Comparison of ENCODE assay signal across 23 cellular contexts in the genomic region with DNA sequence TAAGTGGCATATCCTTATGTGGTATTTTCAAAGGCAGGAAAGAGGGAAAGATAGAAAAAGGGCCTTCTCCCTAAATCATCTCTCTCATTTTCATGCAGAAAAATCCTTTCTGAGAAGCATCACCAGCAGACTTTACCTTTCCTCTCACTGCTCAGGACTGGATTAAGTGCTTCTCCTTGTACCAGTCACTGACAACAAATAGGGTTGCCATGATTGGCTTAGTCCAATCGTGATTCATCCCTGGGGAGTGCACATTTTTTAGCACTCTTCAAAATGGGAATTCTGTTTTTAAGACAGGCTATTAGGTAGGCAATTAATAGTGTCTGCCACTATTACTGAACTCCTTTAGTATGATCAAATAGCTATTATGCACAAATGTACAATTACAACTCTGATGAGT.
"Had no signal": no experiment of that assay in that cellular context is flagged by ENCODE, and none has a peak within 500 bp of the region (broad histone marks: within the 10 kb centered on the region; RNA-seq: fewer than 3 reads in every experiment).

No MANE protein-coding gene starts in this region.

- ATAC-seq: activated naive CD8-positive, alpha-beta T cell treated with anti-CD3 and anti-CD28 coated beads, Interleukin-2, amount 50 U/mL, for 24 hours; gastrocnemius medialis; heart left ventricle; left cardiac atrium; lower lobe of right lung; stimulated activated effector memory CD8-positive, alpha-beta T cell treated with anti-CD3 and anti-CD28 coated beads, Interleukin-12 subunit alpha, Interleukin-12 subunit beta, amount 100 ng/mL, for 72 hours; upper lobe of right lung had no signal

- H3K4me1 Mint-ChIP-seq: activated naive CD8-positive, alpha-beta T cell treated with anti-CD3 and anti-CD28 coated beads, Interleukin-2, amount 50 U/mL, for 24 hours; immature natural killer cell; stimulated activated effector memory CD8-positive, alpha-beta T cell treated with anti-CD3 and anti-CD28 coated beads, Interleukin-12 subunit alpha, Interleukin-12 subunit beta, amount 100 ng/mL, for 72 hours had no signal

- H3K9me3 Mint-ChIP-seq: activated naive CD4-positive, alpha-beta T cell treated with anti-CD3 and anti-CD28 coated beads for 36 hours; activated naive CD8-positive, alpha-beta T cell treated with anti-CD3 and anti-CD28 coated beads, Interleukin-2, amount 50 U/mL, for 24 hours; activated T-helper 2 cell treated with anti-CD3 and anti-CD28 coated beads, Interferon-gamma antibody, Interleukin-2, Interleukin-4, amounts not matched to agents 10 μg/mL and 5 μg/mL and 100 μg/mL, durations not matched to agents 14 hours and 24 hours and 36 hours; neural crest cell; stimulated activated effector memory CD8-positive, alpha-beta T cell treated with anti-CD3 and anti-CD28 coated beads, Interleukin-12 subunit alpha, Interleukin-12 subunit beta, amount 100 ng/mL, for 72 hours had no signal

- H3K4me3 ChIP-seq: esophagus squamous epithelium, gastrocnemius medialis, heart left ventricle, lower lobe of right lung, ovary, thoracic aorta, upper lobe of right lung had no signal

- H3K36me3 Mint-ChIP-seq: immature natural killer cell; stimulated activated effector memory CD8-positive, alpha-beta T cell treated with anti-CD3 and anti-CD28 coated beads, Interleukin-12 subunit alpha, Interleukin-12 subunit beta, amount 100 ng/mL, for 72 hours had no signal

- H3K27me3 Mint-ChIP-seq: activated naive CD8-positive, alpha-beta T cell treated with anti-CD3 and anti-CD28 coated beads, Interleukin-2, amount 50 U/mL, for 24 hours had no signal

- H3K27ac Mint-ChIP-seq: activated naive CD4-positive, alpha-beta T cell treated with anti-CD3 and anti-CD28 coated beads for 36 hours; activated naive CD8-positive, alpha-beta T cell treated with anti-CD3 and anti-CD28 coated beads, Interleukin-2, amount 50 U/mL, for 24 hours; activated T-helper 2 cell treated with anti-CD3 and anti-CD28 coated beads, Interferon-gamma antibody, Interleukin-2, Interleukin-4, amounts not matched to agents 10 μg/mL and 5 μg/mL and 100 μg/mL, durations not matched to agents 14 hours and 24 hours and 36 hours; immature natural killer cell; stimulated activated effector memory CD8-positive, alpha-beta T cell treated with anti-CD3 and anti-CD28 coated beads, Interleukin-12 subunit alpha, Interleukin-12 subunit beta, amount 100 ng/mL, for 72 hours had no signal

- DNase-seq: activated CD4-positive, alpha-beta T cell treated with anti-CD3 and anti-CD28 coated beads for 1 hour; activated CD4-positive, alpha-beta T cell treated with anti-CD3 and anti-CD28 coated beads, Interleukin-2, amount 50 U/mL, for 4 hours; activated naive CD4-positive, alpha-beta T cell treated with anti-CD3 and anti-CD28 coated beads for 36 hours; activated naive CD8-positive, alpha-beta T cell treated with anti-CD3 and anti-CD28 coated beads, Interleukin-2, amount 50 U/mL, for 24 hours; caudate nucleus; cortex of kidney; effector CD4-positive, alpha-beta T cell; esophagus squamous epithelium; gastrocnemius medialis; heart left ventricle; immature natural killer cell; left cardiac atrium; lower lobe of right lung; ovary; stimulated activated CD4-positive, alpha-beta T cell treated with anti-CD3 and anti-CD28 coated beads, Interleukin-12 subunit alpha, Interleukin-12 subunit beta, amount 100 ng/mL, for 4 hours; stimulated activated CD4-positive, alpha-beta T cell treated with anti-CD3 and anti-CD28 coated beads, Interleukin-2, amount 100 ng/mL, for 24 hours; T-helper 1 cell; upper lobe of right lung had no signal

- H3K4me3 Mint-ChIP-seq: activated naive CD4-positive, alpha-beta T cell treated with anti-CD3 and anti-CD28 coated beads for 36 hours; activated naive CD8-positive, alpha-beta T cell treated with anti-CD3 and anti-CD28 coated beads, Interleukin-2, amount 50 U/mL, for 24 hours; immature natural killer cell; neural crest cell; stimulated activated effector memory CD8-positive, alpha-beta T cell treated with anti-CD3 and anti-CD28 coated beads, Interleukin-12 subunit alpha, Interleukin-12 subunit beta, amount 100 ng/mL, for 72 hours had no signal

- H3K27ac ChIP-seq: esophagus squamous epithelium, gastrocnemius medialis, heart left ventricle, lower lobe of right lung, ovary, thoracic aorta, upper lobe of right lung, VCaP had no signal
